15 cellular contexts compared by ENCODE assay signal in the genomic region with DNA sequence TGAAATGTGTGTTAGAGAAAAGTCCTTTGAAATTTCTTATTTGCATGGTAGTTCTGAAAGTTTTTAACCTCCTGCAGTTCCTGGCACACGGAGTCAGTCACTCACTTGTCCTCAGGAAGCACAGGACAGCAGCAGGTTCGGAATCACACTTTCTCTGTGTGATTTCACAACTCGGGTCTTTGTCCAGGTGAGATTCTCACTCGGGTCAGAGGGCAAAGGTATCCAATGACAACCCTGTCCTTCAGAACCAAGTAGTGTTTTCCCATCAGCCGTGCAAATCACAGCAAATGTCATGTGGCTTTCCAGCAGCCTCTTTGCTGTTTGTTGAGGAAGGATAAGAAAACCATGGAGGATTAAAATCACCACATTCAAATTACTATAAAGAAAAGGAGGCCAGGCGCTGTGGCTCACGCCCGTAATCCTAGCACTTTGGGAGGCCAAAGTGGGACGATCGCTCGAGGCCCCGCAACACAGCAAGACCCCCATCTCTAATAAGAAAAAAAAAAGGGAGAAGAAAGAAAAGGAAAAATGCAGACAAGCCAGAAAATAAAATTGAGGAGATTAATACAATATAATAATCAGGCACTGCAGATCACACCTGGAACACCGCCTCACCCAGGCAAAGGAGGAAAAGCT. TPM values are rescaled to one million over a fixed set of nuclear protein-coding genes. Genes with fewer than 3 reads are reported as not detected.
A peak's percentile ranks its signal among the peaks of the same experiment; 100 is the strongest.
DNase-seq lines count a peak whose midpoint lies in the region; ATAC-seq and TF ChIP-seq lines count a peak whose summit lies in the region.
"Had no signal": no experiment of that assay in that cellular context is flagged by ENCODE, and none has a peak within 500 bp of the region (broad histone marks: within the 10 kb centered on the region; RNA-seq: fewer than 3 reads in every experiment).

No MANE protein-coding gene starts in this region.

- peaks cover 5% of the 10 kb centered on the region for H3K79me2 ChIP-seq in ACC112 (ENCODE audit: control insufficient read depth, insufficient read depth, low read length, unreplicated experiment)

- H3K4me3 ChIP-seq in ACC112 (ENCODE audit: low read depth, low read length): peak overlapping the region; percentile 67; the same call in 1 of the 2 replicates
- H3K4me3 ChIP-seq in sigmoid colon: peak overlapping the region in 2 of 4 donors; percentile 27 to 28

- peak; percentile 77 for ATAC-seq in left lobe of liver
- no peak for ATAC-seq in GM19023 (IDR thresholded peaks at IDR 0.05; ENCODE audit: unreplicated experiment)
- ATAC-seq in HG02852 (IDR thresholded peaks at IDR 0.05; ENCODE audit: unreplicated experiment): no peak
- ATAC-seq in GM21360 (IDR thresholded peaks at IDR 0.05; ENCODE audit: unreplicated experiment): no peak
- ATAC-seq: activated CD8-positive, alpha-beta T cell treated with anti-CD3 and anti-CD28 coated beads, Interleukin-2, amount 10 ng/mL, durations not matched to agents 7 days and 5 days had no signal

- no peaks in the 10 kb centered on the region for H3K9me3 ChIP-seq in sigmoid colon

- H3K27me3 ChIP-seq in ACC112 (ENCODE audit: insufficient read depth, low read length) (no peaks in the 10 kb centered on the region), sigmoid colon (no peaks in the 10 kb centered on the region)

- intact Hi-C loops in sigmoid colon (cut with DNase I): no loop called here

- DNase-seq in astrocyte of the hippocampus (ENCODE audit: low read depth, low spot score) (peak; percentile 12), left lobe of liver (ENCODE audit: low spot score) (peak; percentile 88), sigmoid colon (no peak), NCI-H446 (lab: John Stamatoyannopoulos, UW) (no peak)
- DNase-seq: activated CD8-positive, alpha-beta T cell treated with anti-CD3 and anti-CD28 coated beads, Interleukin-2, amount 10 ng/mL, durations not matched to agents 7 days and 5 days; COR-L47; foreskin melanocyte; GDM1; MV-4-11; NCI-H345; stimulated activated CD4-positive, alpha-beta T cell treated with anti-CD3 and anti-CD28 coated beads, Interleukin-4, amount 100 ng/mL, for 4 hours had no signal

- no peak for TF ChIP-seq POLR2A in sigmoid colon (IDR thresholded peaks at IDR 0.05)

- WGBS in sigmoid colon, 2 donors: 74 to 84% methylated on average over 13 of the region's 13 CpGs

- H3K27ac ChIP-seq in ACC112 (ENCODE audit: low read depth, low read length): no peak overlapping the region
- peak overlapping the region; percentile 61 to 83 (median 70) for H3K27ac ChIP-seq in sigmoid colon

- H2AFZ ChIP-seq in ACC112 (ENCODE audit: low read length, unreplicated experiment): no peak overlapping the region

- TF ChIP-seq EP300 in sigmoid colon (IDR thresholded peaks at IDR 0.05): no peak

- no peak for TF ChIP-seq CTCF in sigmoid colon (IDR thresholded peaks at IDR 0.05)

- H3K4me1 ChIP-seq in ACC112 (ENCODE audit: control insufficient read depth, insufficient read depth, low read length, unreplicated experiment) (peaks cover 13% of the 10 kb centered on the region), sigmoid colon (peaks cover 0 to 63% (median 45%) of the 10 kb centered on the region in 4 donors)

- no peaks in the 10 kb centered on the region for H3K36me3 ChIP-seq in ACC112 (ENCODE audit: insufficient read depth, low read length)
- no peaks in the 10 kb centered on the region for H3K36me3 ChIP-seq in sigmoid colon

RNA-seq across cellular contexts. Expression of a gene that starts 22.0 kb away (rescaled TPM):
- total RNA-seq in left lobe of liver: 25.4 TPM
- 10 to 100 TPM; 12.5 to 28.0 (median 13.8) TPM for total RNA-seq in sigmoid colon
- 10 to 100 TPM in 1 of 3 donors, 1 to 10 TPM in 2; 1.8 to 11.9 (median 2.8) TPM for polyA plus RNA-seq in sigmoid colon

Comparison
In these comparisons a context has a peak if more than half of its experiments do, and no peak if none do; other contexts are left out.
1. DNase-seq: peak in astrocyte of the hippocampus (single experiment) and left lobe of liver (single experiment); none in sigmoid colon (single experiment) and NCI-H446 (0 of 2).